Comparison of ENCODE assay signal across 1 cellular context in genomic region chr1:108704501-108704900, GRCh38.
A peak's percentile ranks its signal among the peaks of the same experiment; 100 is the strongest.
TF ChIP-seq lines count a peak whose summit lies in the region.

No MANE protein-coding gene starts in this region.

TF ChIP-seq in endothelial cell of umbilical vein, 7 proteins besides CTCF, POLR2A, EP300 and RAD21:
- TF ChIP-seq JUN (IDR thresholded peaks at IDR 0.05; ENCODE audit: borderline replicate concordance, insufficient read depth, insufficient read length, low read depth): no peak
- TF ChIP-seq FOS (IDR thresholded peaks at IDR 0.05; ENCODE audit: borderline replicate concordance, insufficient read depth, low read length): peak; percentile 32
